26 cellular contexts compared by ENCODE assay signal in the genomic region with DNA sequence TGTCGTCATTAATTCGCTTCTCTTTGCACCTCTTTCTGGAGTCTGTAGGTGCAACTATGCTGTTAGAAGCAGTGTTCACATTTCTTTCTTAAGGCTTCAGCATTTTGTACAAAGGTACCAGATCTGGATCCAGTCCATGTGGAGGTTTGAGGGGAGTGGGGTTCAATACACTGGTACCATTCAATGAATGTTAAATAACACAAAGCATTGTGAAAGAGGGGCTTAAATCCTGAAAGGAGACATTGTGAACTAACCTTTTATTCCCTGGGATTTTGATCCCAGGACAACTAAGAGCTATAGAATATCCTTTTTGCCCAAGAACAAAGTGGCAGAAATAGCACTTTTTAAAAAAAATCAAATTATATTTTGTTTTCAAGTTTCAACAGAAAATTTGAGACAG.
"Had no signal": no experiment of that assay in that cellular context is flagged by ENCODE, and none has a peak within 500 bp of the region (broad histone marks: within the 10 kb centered on the region; RNA-seq: fewer than 3 reads in every experiment).

No MANE protein-coding gene starts in this region.

- H3K27ac Mint-ChIP-seq: endodermal cell; natural killer cell treated with Interleukin-12 subunit alpha and Interleukin-12 subunit beta and Interleukin-15 and Interleukin-18, amount 100 ng/mL, for 72 hours; progenitor cell of endocrine pancreas; stimulated activated naive B cell treated with anti-CD40 and anti-IgM and Interleukin-4, amounts not matched to agents 10 μg/mL and 1 μg/mL and 100 μg/mL, for 72 hours; stimulated activated naive CD8-positive, alpha-beta T cell treated with anti-CD3 and anti-CD28 coated beads, Interleukin-15, Interleukin-2, amounts not matched to agents 100 ng/mL and 50 ng/mL, for 24 hours had no signal

- H3K27ac ChIP-seq: epithelial cell of prostate, gastrocnemius medialis, left ventricle myocardium inferior, lower lobe of right lung, neutrophil, parathyroid adenoma, right lobe of liver, thoracic aorta, tibial nerve, upper lobe of left lung had no signal

- H3K27me3 ChIP-seq: gastrocnemius medialis, heart left ventricle, neutrophil, right lobe of liver, tibial nerve, upper lobe of left lung had no signal

- H3K9me3 ChIP-seq: gastrocnemius medialis, neutrophil, right lobe of liver, thoracic aorta had no signal

- H3K9me3 Mint-ChIP-seq: natural killer cell treated with Interleukin-12 subunit alpha and Interleukin-12 subunit beta and Interleukin-15 and Interleukin-18, amount 100 ng/mL, for 72 hours had no signal

- ATAC-seq: esophagus mucosa; gastrocnemius medialis; heart left ventricle; left colon; lower lobe of right lung; natural killer cell treated with Interleukin-12 subunit alpha and Interleukin-12 subunit beta and Interleukin-15 and Interleukin-18, amount 100 ng/mL, for 72 hours; right lobe of liver had no signal

- H3K4me1 Mint-ChIP-seq: endodermal cell had no signal

- H3K4me3 Mint-ChIP-seq: endodermal cell; natural killer cell treated with Interleukin-12 subunit alpha and Interleukin-12 subunit beta and Interleukin-15 and Interleukin-18, amount 100 ng/mL, for 72 hours; stimulated activated naive B cell treated with anti-CD40 and anti-IgM and Interleukin-4, amounts not matched to agents 10 μg/mL and 1 μg/mL and 100 μg/mL, for 72 hours; stimulated activated naive CD8-positive, alpha-beta T cell treated with anti-CD3 and anti-CD28 coated beads, Interleukin-15, Interleukin-2, amounts not matched to agents 100 ng/mL and 50 ng/mL, for 24 hours had no signal

- H3K4me1 ChIP-seq: gastrocnemius medialis, left ventricle myocardium inferior, lower lobe of right lung, parathyroid adenoma, right lobe of liver, tibial nerve, upper lobe of left lung had no signal

- FAIRE-seq: colon, islet of Langerhans, small intestine, urothelium cell line had no signal

- H3K9ac ChIP-seq: parathyroid adenoma had no signal

- H3K36me3 ChIP-seq: gastrocnemius medialis, heart left ventricle, left ventricle myocardium inferior, lower lobe of right lung, neutrophil, right lobe of liver, thoracic aorta, tibial nerve, upper lobe of left lung had no signal

- H3K79me2 ChIP-seq: parathyroid adenoma had no signal

- DNase-seq: effector CD8-positive, alpha-beta T cell; endodermal cell; gastrocnemius medialis; heart left ventricle; hippocampal formation; left colon; left ventricle myocardium inferior; lower lobe of right lung; right lobe of liver; small intestine; stimulated activated CD4-positive, alpha-beta T cell treated with anti-CD3 and anti-CD28 coated beads, Interleukin-15, amount 100 ng/mL, for 24 hours; stimulated activated CD4-positive, alpha-beta T cell treated with anti-CD3 and anti-CD28 coated beads, Interleukin-2, amount 100 ng/mL, for 48 hours; stimulated activated naive B cell treated with anti-CD40 and anti-IgM and Interleukin-4, amounts not matched to agents 10 μg/mL and 1 μg/mL and 100 μg/mL, for 72 hours; upper lobe of left lung had no signal

- H2AFZ ChIP-seq: parathyroid adenoma had no signal

- H3K36me3 Mint-ChIP-seq: natural killer cell treated with Interleukin-12 subunit alpha and Interleukin-12 subunit beta and Interleukin-15 and Interleukin-18, amount 100 ng/mL, for 72 hours; stimulated activated naive B cell treated with anti-CD40 and anti-IgM and Interleukin-4, amounts not matched to agents 10 μg/mL and 1 μg/mL and 100 μg/mL, for 72 hours had no signal

- H3K4me3 ChIP-seq: gastrocnemius medialis, heart left ventricle, left ventricle myocardium inferior, lower lobe of right lung, right lobe of liver, thoracic aorta, tibial nerve, upper lobe of left lung had no signal
